ENCODE assay signal across 8 cellular contexts in genomic region chr2:113877651-113878594, GRCh38.
DNase-seq lines count a peak whose midpoint lies in the region; ATAC-seq and TF ChIP-seq lines count a peak whose summit lies in the region.

No MANE protein-coding gene starts in this region.

- H3K36me3 Mint-ChIP-seq in dendritic cell treated with granulocyte-macrophage colony-stimulating factor and Interleukin-4, amounts not matched to agents 40 ng/mL and 50 ng/mL, for 4 days (ENCODE audit: low read depth): peaks cover 2% of the 10 kb centered on the region
- H3K36me3 Mint-ChIP-seq in nephron progenitor cell (ENCODE audit: low read depth): peaks cover 12% of the 10 kb centered on the region

- peak overlapping the region; percentile 32 for H3K4me3 Mint-ChIP-seq in dendritic cell treated with granulocyte-macrophage colony-stimulating factor and Interleukin-4, amounts not matched to agents 40 ng/mL and 50 ng/mL, for 4 days
- no peak overlapping the region for H3K4me3 Mint-ChIP-seq in nephron progenitor cell

- intact Hi-C loops in dendritic cell treated with granulocyte-macrophage colony-stimulating factor and Interleukin-4, amounts not matched to agents 40 ng/mL and 50 ng/mL, for 4 days (cut with micrococcal nuclease): no loop called here

- no peak for TF ChIP-seq CTCF in nephron progenitor cell (IDR thresholded peaks at IDR 0.05)

- H3K4me1 Mint-ChIP-seq in dendritic cell treated with granulocyte-macrophage colony-stimulating factor and Interleukin-4, amounts not matched to agents 40 ng/mL and 50 ng/mL, for 4 days (ENCODE audit: low read depth): peaks cover 52% of the 10 kb centered on the region
- H3K4me1 Mint-ChIP-seq in nephron progenitor cell: peaks cover 42% of the 10 kb centered on the region

- no peaks in the 10 kb centered on the region for H3K9me3 Mint-ChIP-seq in dendritic cell treated with granulocyte-macrophage colony-stimulating factor and Interleukin-4, amounts not matched to agents 40 ng/mL and 50 ng/mL, for 4 days
- H3K9me3 Mint-ChIP-seq in nephron progenitor cell: no peaks in the 10 kb centered on the region

- H3K27ac Mint-ChIP-seq in dendritic cell treated with granulocyte-macrophage colony-stimulating factor and Interleukin-4, amounts not matched to agents 40 ng/mL and 50 ng/mL, for 4 days: peak overlapping the region; percentile 89
- peak overlapping the region; percentile 91 for H3K27ac Mint-ChIP-seq in nephron progenitor cell

- DNase-seq in DMS 273 (lab: John Stamatoyannopoulos, UW; ENCODE audit: unreplicated experiment) (peak; percentile 24), DMS 273 treated with DMSO at 0.1 percent for 48 hours (lab: John Stamatoyannopoulos, UW) (no peak), NCI-H226 (peak; percentile 38), nephron progenitor cell (no peak), NCI-H1048 (lab: John Stamatoyannopoulos, UW) (no peak), Kasumi-1 (lab: John Stamatoyannopoulos, UW) (no peak)

- no peaks in the 10 kb centered on the region for H3K27me3 Mint-ChIP-seq in dendritic cell treated with granulocyte-macrophage colony-stimulating factor and Interleukin-4, amounts not matched to agents 40 ng/mL and 50 ng/mL, for 4 days
- no peaks in the 10 kb centered on the region for H3K27me3 Mint-ChIP-seq in nephron progenitor cell (ENCODE audit: low read depth, poor library complexity)

- ATAC-seq in GM21717 (IDR thresholded peaks at IDR 0.05; ENCODE audit: unreplicated experiment): no peak

Comparison
In these comparisons a context has a peak if more than half of its experiments do, and no peak if none do; other contexts are left out.
1. DNase-seq: peak in DMS 273 (single experiment) and NCI-H226 (single experiment); none in DMS 273 treated with DMSO at 0.1 percent for 48 hours (single experiment), nephron progenitor cell (single experiment), NCI-H1048 (single experiment) and Kasumi-1 (0 of 2).